28 cellular contexts compared by ENCODE assay signal in the genomic region with DNA sequence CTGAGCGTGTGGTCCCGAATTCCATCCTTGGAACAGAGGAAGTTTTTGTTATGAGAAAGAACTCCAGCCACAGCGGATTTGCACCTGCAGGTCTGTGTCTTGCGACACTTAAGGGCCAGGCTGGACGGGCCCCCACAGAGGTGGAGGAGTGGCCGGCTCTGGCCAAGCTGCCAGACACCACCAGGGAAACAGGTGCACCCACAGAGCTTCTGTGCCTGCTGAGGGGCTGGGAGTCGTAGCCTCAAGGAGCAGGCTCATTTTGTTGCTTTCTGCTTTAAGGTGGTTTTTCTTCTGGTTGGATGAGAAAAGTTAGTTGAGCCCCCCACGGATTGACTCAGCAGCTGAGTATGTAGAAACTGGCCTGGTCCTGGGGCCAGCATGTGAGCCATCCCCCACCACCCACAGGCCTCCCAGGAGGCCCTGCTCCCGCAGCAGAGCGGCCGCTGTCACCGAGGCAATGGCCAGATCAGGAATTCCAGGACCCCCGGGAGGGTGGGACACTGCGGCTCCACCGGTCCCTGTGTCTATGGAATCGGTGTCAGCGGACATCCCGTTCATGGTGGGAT. TPM values are rescaled to one million over a fixed set of nuclear protein-coding genes. Genes with fewer than 3 reads are reported as not detected.
DNase-seq lines count a peak whose midpoint lies in the region; FAIRE-seq and TF ChIP-seq lines count a peak whose summit lies in the region.
"Had no signal": no experiment of that assay in that cellular context is flagged by ENCODE, and none has a peak within 500 bp of the region (broad histone marks: within the 10 kb centered on the region; RNA-seq: fewer than 3 reads in every experiment).

No MANE protein-coding gene starts in this region.

- in situ Hi-C loops in brain microvascular endothelial cell (cut with HindIII; ENCODE audit: low pct_ligation_motif_present, low sequenced_read_pairs) = no loop called here

- no peak overlapping the region for H3K18ac ChIP-seq in mesenchymal stem cell (ENCODE audit: low read depth in 1 of 2, low read length in 2 of 2)

- no peak overlapping the region for H2BK120ac ChIP-seq in mesenchymal stem cell (ENCODE audit: low read depth, low read length)

- DNase-seq in NB4 (ENCODE audit: low read depth) (peak; percentile 20), brain microvascular endothelial cell (peak; percentile 62), mesenchymal stem cell (no peak), NCI-H2081 (lab: John Stamatoyannopoulos, UW) (no peak), GM19240 (ENCODE audit: insufficient read length, low spot score) (no peak), RCC 7860 (ENCODE audit: low spot score) (no peak), activated T-cell treated with anti-CD3 and anti-CD28 coated beads for 4 hours (no peak)
- DNase-seq: activated CD4-positive, alpha-beta T cell treated with anti-CD3 and anti-CD28 coated beads, Interleukin-2, amount 10 ng/mL, durations not matched to agents 7 days and 5 days; activated gamma-delta T cell treated with Interleukin-2 at 50 U/mL for 16 hours; activated T-cell treated with anti-CD3 and anti-CD28 coated beads, Interleukin-2, amount 50 U/mL, for 24 hours; DMS153; glutamatergic neuron; left ventricle myocardium inferior; mesendoderm; NCI-H1092 treated with DMSO at 0.1 percent for 48 hours; NCI-H187; NCI-H2171; NCI-H510A treated with DMSO at 0.1 percent for 48 hours; right lobe of liver; stimulated activated CD4-positive, alpha-beta T cell treated with anti-CD3 and anti-CD28 coated beads, Interleukin-4, amount 100 ng/mL, for 1 hour; T-cell had no signal

- H3K9ac ChIP-seq in mesenchymal stem cell (ENCODE audit: low read length) = no peak overlapping the region
- H3K9ac ChIP-seq: BLaER1 treated with 17β-estradiol and CSF1 and Interleukin-3, amounts not matched to agents 10 nM and 100 nM had no signal

- WGBS in mesenchymal stem cell = 85% methylated on average over 17 of the region's 18 CpGs

- peaks cover 49% of the 10 kb centered on the region for H3K4me1 ChIP-seq in mesenchymal stem cell (ENCODE audit: control insufficient read depth, insufficient read depth, low read depth, low read length)
- H3K4me1 ChIP-seq: left ventricle myocardium inferior, prostate gland, right lobe of liver had no signal

- no peak overlapping the region for H2BK12ac ChIP-seq in mesenchymal stem cell (ENCODE audit: low read length in 2 of 2)

- no peak overlapping the region for H2BK5ac ChIP-seq in mesenchymal stem cell (ENCODE audit: low read depth, low read length, poor library complexity, severe bottlenecking)

- peaks cover 10% of the 10 kb centered on the region for H3K79me1 ChIP-seq in mesenchymal stem cell (replicated peaks; ENCODE audit: low read length, poor library complexity, severe bottlenecking)

- no peaks in the 10 kb centered on the region for H3K27me3 ChIP-seq in brain microvascular endothelial cell (replicated peaks)
- H3K27me3 ChIP-seq in mesenchymal stem cell (ENCODE audit: control insufficient read depth in 1 of 2, insufficient read depth in 1 of 2, low read length in 2 of 2) = peaks cover 0 to 4% of the 10 kb centered on the region in 2 experiments
- H3K27me3 ChIP-seq: BLaER1 treated with 17β-estradiol and CSF1 and Interleukin-3, amounts not matched to agents 10 nM and 100 nM; neutrophil; right lobe of liver; thyroid gland had no signal

- no peak overlapping the region for H2AK5ac ChIP-seq in mesenchymal stem cell (ENCODE audit: low read length, severe bottlenecking)

- H3K27ac ChIP-seq in brain microvascular endothelial cell (peak overlapping the region; percentile 34), mesenchymal stem cell (ENCODE audit: low read length, poor library complexity, severe bottlenecking) (peak overlapping the region; percentile 7)
- H3K27ac ChIP-seq: BLaER1 treated with 17β-estradiol and CSF1 and Interleukin-3, amounts not matched to agents 10 nM and 100 nM; left ventricle myocardium inferior; neutrophil; prostate gland; right lobe of liver; RWPE1 had no signal

- H3K4me2 ChIP-seq in mesenchymal stem cell (ENCODE audit: low read length, poor library complexity, severe bottlenecking) = peak overlapping the region; percentile 36

- TF ChIP-seq CTCF in NB4 (IDR thresholded peaks at IDR 0.05; ENCODE audit: low read depth, low read length) = no peak
- TF ChIP-seq CTCF in brain microvascular endothelial cell (IDR thresholded peaks at IDR 0.05; ENCODE audit: low read depth, low read length, missing control alignments) = no peak

- H3K14ac ChIP-seq in mesenchymal stem cell (ENCODE audit: low read length in 2 of 2) = no peak overlapping the region

- H3K36me3 ChIP-seq in brain microvascular endothelial cell (replicated peaks) (peaks cover 2% of the 10 kb centered on the region), mesenchymal stem cell (ENCODE audit: control insufficient read depth in 1 of 2, insufficient read depth in 2 of 2, low read depth in 1 of 2, low read length in 2 of 2) (peaks cover 0 to 22% of the 10 kb centered on the region in 2 experiments)
- H3K36me3 ChIP-seq: left ventricle myocardium inferior, prostate gland, right lobe of liver, thyroid gland had no signal

- no peak for TF ChIP-seq POLR2A in NB4 (IDR thresholded peaks at IDR 0.05; ENCODE audit: extremely low read depth, insufficient read length)

- H4K8ac ChIP-seq in mesenchymal stem cell (ENCODE audit: low read length) = no peak overlapping the region

- H3K9me3 ChIP-seq in mesenchymal stem cell (ENCODE audit: control insufficient read depth, low read length) = no peaks in the 10 kb centered on the region
- H3K9me3 ChIP-seq: BLaER1 treated with 17β-estradiol and CSF1 and Interleukin-3, amounts not matched to agents 10 nM and 100 nM; left ventricle myocardium inferior; neutrophil; prostate gland; right lobe of liver; thyroid gland had no signal

- H2AFZ ChIP-seq in mesenchymal stem cell (ENCODE audit: low read depth, low read length) = no peak overlapping the region

- no peak overlapping the region for H3K23ac ChIP-seq in mesenchymal stem cell (ENCODE audit: low read length in 2 of 2)

- H2BK15ac ChIP-seq in mesenchymal stem cell (ENCODE audit: low read depth, poor library complexity, severe bottlenecking) = no peak overlapping the region

- no peak overlapping the region for H3K4me3 ChIP-seq in NB4 (ENCODE audit: low read depth, low read length)
- no peak overlapping the region for H3K4me3 ChIP-seq in brain microvascular endothelial cell (ENCODE audit: low read depth, low read length)
- no peak overlapping the region for H3K4me3 ChIP-seq in mesenchymal stem cell (ENCODE audit: insufficient read depth in 1 of 2, low read depth in 1 of 2, low read length in 2 of 2)
- H3K4me3 ChIP-seq: BLaER1 treated with 17β-estradiol and CSF1 and Interleukin-3, amounts not matched to agents 10 nM and 100 nM; left ventricle myocardium inferior; prostate gland; right lobe of liver; thyroid gland had no signal

- no peak overlapping the region for H4K91ac ChIP-seq in mesenchymal stem cell (ENCODE audit: low read length)

- no peak for FAIRE-seq in RCC 7860 (lab: Jason Lieb, UNC)
- FAIRE-seq: G401.6, islet of Langerhans had no signal

- H3K4ac ChIP-seq in mesenchymal stem cell (ENCODE audit: low read depth in 1 of 2, low read length in 2 of 2) = no peak overlapping the region

RNA-seq across cellular contexts. Expression of a gene that starts 41.9 kb away (rescaled TPM):
- not detected for polyA plus RNA-seq in mesenchymal stem cell (2013, experiment 1 of 2)
- polyA plus RNA-seq in mesenchymal stem cell (2013, experiment 2 of 2) = not detected

Comparison
In these comparisons a context has a peak if more than half of its experiments do, and no peak if none do; other contexts are left out.
1. DNase-seq: peak in NB4 (single experiment) and brain microvascular endothelial cell (single experiment); none in mesenchymal stem cell (single experiment), NCI-H2081 (0 of 2), GM19240 (single experiment), RCC 7860 (single experiment) and activated T-cell treated with anti-CD3 and anti-CD28 coated beads for 4 hours (single experiment).